19 cellular contexts compared by ENCODE assay signal in the genomic region with DNA sequence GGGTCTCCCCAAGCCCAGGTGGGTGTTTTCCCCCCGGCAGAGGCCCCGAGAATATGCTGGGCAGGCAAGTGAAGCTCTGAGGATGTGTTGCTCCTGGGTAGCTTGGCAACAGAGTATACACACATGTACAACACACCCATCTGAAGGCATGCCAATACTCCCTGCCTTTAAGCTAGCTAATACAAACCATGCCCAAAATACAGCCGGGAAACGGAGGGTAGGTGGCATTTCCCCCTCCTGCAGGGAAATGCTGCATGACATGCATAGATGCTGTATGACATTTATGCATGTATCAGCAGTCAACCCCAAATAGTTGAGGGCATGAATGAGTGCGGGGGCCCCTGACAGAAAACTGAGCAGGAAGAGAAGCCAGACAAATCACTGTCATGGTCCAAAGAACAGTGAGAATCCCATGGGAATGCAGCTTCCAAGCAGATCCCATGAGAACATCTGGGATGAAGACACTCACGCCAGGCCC.
DNase-seq lines count a peak whose midpoint lies in the region; ATAC-seq and TF ChIP-seq lines count a peak whose summit lies in the region.
"Had no signal": no experiment of that assay in that cellular context is flagged by ENCODE, and none has a peak within 500 bp of the region (broad histone marks: within the 10 kb centered on the region; RNA-seq: fewer than 3 reads in every experiment).

No MANE protein-coding gene starts in this region.

- H3K27ac ChIP-seq in body of pancreas (no peak overlapping the region), psoas muscle (peak overlapping the region; percentile 4), dorsolateral prefrontal cortex (no peak overlapping the region)
- H3K27ac ChIP-seq: A549 had no signal

- H3K4me3 ChIP-seq in body of pancreas, result no peak overlapping the region
- H3K4me3 ChIP-seq in psoas muscle, result no peak overlapping the region
- no peak overlapping the region for H3K4me3 ChIP-seq in dorsolateral prefrontal cortex
- H3K4me3 ChIP-seq: A549, tibial artery had no signal

- DNase-seq in AG09319 (ENCODE audit: extremely low read depth, low read depth), result peak; percentile 89
- DNase-seq in body of pancreas, result peak in 1 of 4 donors; percentile 37
- peak; percentile 31 for DNase-seq in left ventricle myocardium superior
- peak in 1 of 2 donors; percentile 51 for DNase-seq in psoas muscle
- no peak for DNase-seq in NCI-H1417 (lab: John Stamatoyannopoulos, UW)
- DNase-seq in NCI-H1436 (lab: John Stamatoyannopoulos, UW), result no peak
- no peak for DNase-seq in dorsolateral prefrontal cortex
- DNase-seq in germinal center (ENCODE audit: low spot score), result no peak
- DNase-seq: activated CD4-positive, alpha-beta memory T cell treated with anti-CD3 and anti-CD28 coated beads for 36 hours; activated effector memory CD4-positive, alpha-beta T cell treated with Interleukin-2 at 50 U/mL for 16 hours; Calu3; Karpas-422; naive thymus-derived CD4-positive, alpha-beta T cell; NCI-H1694; NCI-H748 treated with DMSO at 0.1 percent for 48 hours; small intestine; T-helper 9 cell had no signal

- no peak for TF ChIP-seq CTCF in AG09319 (IDR thresholded peaks at IDR 0.05; ENCODE audit: low read depth, low read length)
- TF ChIP-seq CTCF in body of pancreas (IDR thresholded peaks at IDR 0.05), result no peak
- no peak for TF ChIP-seq CTCF in psoas muscle (IDR thresholded peaks at IDR 0.05)
- TF ChIP-seq CTCF in dorsolateral prefrontal cortex (IDR thresholded peaks at IDR 0.05 in 54 of 56, conservative IDR thresholded peaks at IDR 0.05 in 2 of 56; ENCODE audit: low read depth in 1 of 56, partially characterized antibody in 56 of 56), result no peak

- H3K36me3 ChIP-seq in body of pancreas (replicated peaks in 1 of 2; ENCODE audit: insufficient read depth in 1 of 2, low read depth in 2 of 2) (no peaks in the 10 kb centered on the region), psoas muscle (ENCODE audit: insufficient read depth in 1 of 2, low read depth in 1 of 2) (no peaks in the 10 kb centered on the region)
- H3K36me3 ChIP-seq: tibial artery had no signal

- WGBS in body of pancreas, 2 donors, result 81 to 89% methylated on average over 4 to 5 of the region's 6 CpGs
- WGBS in psoas muscle, 3 donors, result 19 to 44% (median 27%) methylated on average over 6 of the region's 6 CpGs

- intact Hi-C loops in body of pancreas (cut with DNase I), result no loop called here
- intact Hi-C loops in left ventricle myocardium superior (cut with micrococcal nuclease), result no loop called here
- intact Hi-C loops in psoas muscle (cut with DNase I), result no loop called here
- intact Hi-C loops in dorsolateral prefrontal cortex (cut with DNase I), result no loop called here

- H3K4me1 ChIP-seq in body of pancreas (peaks cover 12% of the 10 kb centered on the region), psoas muscle (peaks cover 4% of the 10 kb centered on the region)
- H3K4me1 ChIP-seq: A549 had no signal

- H3K9me3 ChIP-seq in body of pancreas (no peaks in the 10 kb centered on the region), psoas muscle (no peaks in the 10 kb centered on the region)
- H3K9me3 ChIP-seq: A549, tibial artery had no signal

- TF ChIP-seq POLR2A in body of pancreas (IDR thresholded peaks at IDR 0.05), result no peak

- peak; percentile 36 for ATAC-seq in body of pancreas
- ATAC-seq in left ventricle myocardium superior, result peak; percentile 73
- peak in 2 of 4 donors; percentile 41 to 60 for ATAC-seq in psoas muscle
- ATAC-seq: A549; naive thymus-derived CD4-positive, alpha-beta T cell had no signal

- H3K27me3 ChIP-seq in body of pancreas (no peaks in the 10 kb centered on the region), psoas muscle (ENCODE audit: insufficient read depth in 3 of 3, low read length in 2 of 3) (peaks cover 0 to 2% (median 0%) of the 10 kb centered on the region in 3 donors), dorsolateral prefrontal cortex (peaks cover 0 to 25% (median 0%) of the 10 kb centered on the region in 45 donors)
- H3K27me3 ChIP-seq: tibial artery had no signal

Comparison
In these comparisons a context has a peak if more than half of its experiments do, and no peak if none do; other contexts are left out.
1. DNase-seq: peak in AG09319 (single experiment) and left ventricle myocardium superior (single experiment); none in NCI-H1417 (0 of 3), NCI-H1436 (single experiment), dorsolateral prefrontal cortex (0 of 10) and germinal center (single experiment).